In genomic region chr1:208176654-208177053, GRCh38 we compare ENCODE assay signal across 1 cellular context.
TF ChIP-seq lines count a peak whose summit lies in the region.

No MANE protein-coding gene starts in this region.

TF ChIP-seq in H1, 55 proteins besides CTCF, POLR2A, EP300 and RAD21 (continued from another document):
- TF ChIP-seq CHD7 (IDR thresholded peaks at IDR 0.05; ENCODE audit: insufficient replicate concordance, low read length) = no peak
- TF ChIP-seq RXRA (IDR thresholded peaks at IDR 0.05; ENCODE audit: insufficient read depth, low read depth, low read length) = no peak
- TF ChIP-seq JUN (IDR thresholded peaks at IDR 0.05; ENCODE audit: low read depth, low read length) = no peak
- TF ChIP-seq FOSL1 (IDR thresholded peaks at IDR 0.05; ENCODE audit: insufficient read depth, low read depth, low read length) = no peak
- TF ChIP-seq POLR2AphosphoS5 (IDR thresholded peaks at IDR 0.05; ENCODE audit: low read depth, low read length) = no peak
- no peak for TF ChIP-seq CHD1 (IDR thresholded peaks at IDR 0.05; ENCODE audit: low read depth, low read length)
- no peak for TF ChIP-seq KDM5A (IDR thresholded peaks at IDR 0.05; ENCODE audit: low read length)
- no peak for TF ChIP-seq EGR1 (IDR thresholded peaks at IDR 0.05; ENCODE audit: borderline replicate concordance, low read depth, low read length)
- TF ChIP-seq TAF1 (IDR thresholded peaks at IDR 0.05; ENCODE audit: low read depth, low read length) = no peak
- no peak for TF ChIP-seq SP1 (IDR thresholded peaks at IDR 0.05; ENCODE audit: low read depth, low read length)
- TF ChIP-seq TBP (IDR thresholded peaks at IDR 0.05; ENCODE audit: low read depth, low read length) = no peak
